ENCODE assay signal across 16 cellular contexts in genomic region chr10:5545426-5545777, GRCh38. TPM values are rescaled to one million over a fixed set of nuclear protein-coding genes. Genes with fewer than 3 reads are reported as not detected.
DNase-seq lines count a peak whose midpoint lies in the region; ATAC-seq and TF ChIP-seq lines count a peak whose summit lies in the region.
"Had no signal": no experiment of that assay in that cellular context is flagged by ENCODE, and none has a peak within 500 bp of the region (broad histone marks: within the 10 kb centered on the region; RNA-seq: fewer than 3 reads in every experiment).

No MANE protein-coding gene starts in this region.

- peak overlapping the region; percentile 92 for H3K27ac ChIP-seq in AG04450 (ENCODE audit: low read depth, low read length)
- H3K27ac ChIP-seq in VCaP = peak overlapping the region; percentile 99
- peak overlapping the region; percentile 79 to 84 (median 81) for H3K27ac ChIP-seq in sigmoid colon

- TF ChIP-seq EP300 in sigmoid colon (IDR thresholded peaks at IDR 0.05) = no peak

- H3K9me3 ChIP-seq in AG04450 (ENCODE audit: control insufficient read depth, insufficient read depth, low read length) (peaks cover 16% of the 10 kb centered on the region), sigmoid colon (no peaks in the 10 kb centered on the region)
- H3K9me3 ChIP-seq: body of pancreas, HAP-1 had no signal

- H3K36me3 ChIP-seq in sigmoid colon = no peaks in the 10 kb centered on the region
- H3K36me3 ChIP-seq: HAP-1 had no signal

- H3K27me3 ChIP-seq in AG04450 (ENCODE audit: control insufficient read depth, insufficient read depth, low read length) (no peaks in the 10 kb centered on the region), sigmoid colon (no peaks in the 10 kb centered on the region)
- H3K27me3 ChIP-seq: body of pancreas had no signal

- peaks cover 0 to 48% (median 37%) of the 10 kb centered on the region in 4 donors for H3K4me1 ChIP-seq in sigmoid colon
- H3K4me1 ChIP-seq: HAP-1 had no signal

- no peak for TF ChIP-seq CTCF in AG04450 (IDR thresholded peaks at IDR 0.05; ENCODE audit: low read depth, low read length)
- TF ChIP-seq CTCF in VCaP (conservative IDR thresholded peaks at IDR 0.05) = no peak
- TF ChIP-seq CTCF in sigmoid colon (IDR thresholded peaks at IDR 0.05) = no peak

- 61 to 90% methylated on average over 2 of the region's 2 CpGs for WGBS in sigmoid colon, 2 donors

- POLR2A ChIA-PET in AG04450 (lab: Yijun Ruan, JAX) = interaction anchor here (1.0 kb wide), 1 partner anchor 10 kb away, joined by 7 read pairs; no protein-coding TSS in a partner anchor

- no peak for ATAC-seq in left lobe of liver
- ATAC-seq: body of pancreas; stimulated activated naive B cell treated with anti-CD40 and anti-IgM and Interleukin-4, amounts not matched to agents 10 μg/mL and 1 μg/mL and 100 μg/mL, for 72 hours; T-cell had no signal

- DNase-seq in AG04450 (ENCODE audit: low read depth, low spot score) (no peak), left lobe of liver (ENCODE audit: low spot score) (peak; percentile 43), sigmoid colon (no peak), ecto neural progenitor cell (ENCODE audit: low spot score) (no peak), NOMO-1 treated with dmso at 0.1 percent for 144 hours (lab: John Stamatoyannopoulos, UW; ENCODE audit: unreplicated experiment) (no peak), NCI-H2171 (lab: John Stamatoyannopoulos, UW) (no peak)
- DNase-seq in activated CD4-positive, alpha-beta T cell treated with anti-CD3 and anti-CD28 coated beads for 1 hour = no peak
- DNase-seq: activated B cell treated with CpG ODN at 0.5 μM for 24 hours; activated naive CD4-positive, alpha-beta T cell treated with anti-CD3 and anti-CD28 coated beads, Interleukin-2, amount 10 ng/mL, durations not matched to agents 7 days and 5 days; COR-L47; NCI-H524 treated with DMSO at 0.1 percent for 48 hours; stimulated activated naive B cell treated with anti-CD40 and anti-IgM and Interleukin-4, amounts not matched to agents 10 μg/mL and 1 μg/mL and 100 μg/mL, for 72 hours; T-cell had no signal

- intact Hi-C loops in sigmoid colon (cut with DNase I) = loop anchor here (5.0 kb wide), 2 partner anchors 77 to 78 kb away; no protein-coding TSS in a partner anchor

- H3K4me3 ChIP-seq in AG04450 (ENCODE audit: low read depth, low read length) (no peak overlapping the region), sigmoid colon (no peak overlapping the region)
- H3K4me3 ChIP-seq: body of pancreas, HAP-1 had no signal

- CTCF ChIA-PET in AG04450 (lab: Charles Lee) = no interaction called here

- TF ChIP-seq POLR2A in sigmoid colon (IDR thresholded peaks at IDR 0.05) = no peak

RNA-seq across cellular contexts. Expression of gene CALML3, which starts 20.6 kb away (rescaled TPM):
- polyA plus RNA-seq in AG04450 (2011; rRNA removed) (not detected in 2 replicates), sigmoid colon (under 1 TPM in 1 of 3 donors, not detected in 2; 0.15 TPM)
- not detected in 2 replicates for polyA minus RNA-seq in AG04450 (2011; rRNA and poly(A)+ RNA removed)
- total RNA-seq in left lobe of liver (not detected), sigmoid colon (not detected)
- total RNA-seq: activated B cell treated with CpG ODN at 0.5 μM for 24 hours, body of pancreas, T-cell had no signal

RNA-seq across cellular contexts. Expression of gene CALML5, which starts 46.0 kb away (rescaled TPM):
- not detected in 2 replicates for polyA plus RNA-seq in AG04450 (2011; rRNA removed)
- polyA minus RNA-seq in AG04450 (2011; rRNA and poly(A)+ RNA removed) = not detected in 2 replicates
- not detected for total RNA-seq in left lobe of liver
- total RNA-seq in sigmoid colon = not detected
- polyA plus RNA-seq in sigmoid colon = not detected
- total RNA-seq: activated B cell treated with CpG ODN at 0.5 μM for 24 hours, body of pancreas, T-cell had no signal
